ENCODE assay signal across 1 cellular context in the genomic region with DNA sequence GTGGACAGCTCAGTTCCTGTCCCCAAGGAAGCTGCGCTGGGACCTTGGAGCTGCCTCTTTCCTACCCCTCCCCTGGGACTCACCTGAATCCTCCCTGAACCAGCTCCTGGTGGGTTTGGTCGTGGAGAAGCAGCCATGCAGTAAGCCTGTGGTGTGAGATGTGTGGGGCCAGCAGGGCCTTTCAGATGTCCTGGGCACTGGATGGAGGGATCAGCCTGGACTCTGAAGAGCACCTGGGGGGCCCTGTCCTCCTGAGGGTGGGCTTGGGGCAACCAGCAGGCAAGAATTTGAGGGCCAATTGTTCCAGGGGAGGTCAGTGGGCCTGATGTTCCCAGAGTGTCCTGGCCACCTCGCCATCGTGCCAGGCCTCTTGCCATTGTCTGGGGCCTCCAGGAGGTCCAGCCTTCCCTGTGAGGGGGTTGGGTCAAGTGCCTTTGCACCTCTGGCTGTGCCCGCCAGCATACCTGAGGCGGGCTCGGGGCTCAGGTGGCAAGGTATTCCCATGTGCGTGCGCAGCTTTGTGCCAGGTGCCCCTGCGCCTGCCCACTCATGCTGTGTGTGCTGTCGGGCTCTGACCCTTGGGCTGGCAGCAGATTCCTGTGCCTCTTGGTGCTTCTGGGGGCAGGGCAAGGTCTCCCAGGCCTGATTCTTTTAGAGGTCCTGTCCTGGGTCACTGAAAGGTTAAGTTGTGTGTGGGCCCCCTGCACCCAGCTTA.
TF ChIP-seq lines count a peak whose summit lies in the region.

No MANE protein-coding gene starts in this region.

TF ChIP-seq in SK-N-SH, 30 proteins besides CTCF, POLR2A, EP300 and RAD21 (continued from another document):
- TF ChIP-seq ELF1 (IDR thresholded peaks at IDR 0.05) (no peak), MXI1 (IDR thresholded peaks at IDR 0.05; ENCODE audit: low read depth, low read length) (no peak), GABPA (IDR thresholded peaks at IDR 0.05; ENCODE audit: low read depth) (no peak)
TF ChIP-seq in SK-N-SH: peak in this region for 0.
